8 cellular contexts compared by ENCODE assay signal in genomic region chr13:19818223-19818842, GRCh38. TPM values are rescaled to one million over a fixed set of nuclear protein-coding genes. Genes with fewer than 3 reads are reported as not detected.
A peak's percentile ranks its signal among the peaks of the same experiment; 100 is the strongest.
DNase-seq lines count a peak whose midpoint lies in the region; ATAC-seq and TF ChIP-seq lines count a peak whose summit lies in the region.

No MANE protein-coding gene starts in this region.

- intact Hi-C loops in colonic mucosa (cut with DNase I): no loop called here
- intact Hi-C loops in uterus (cut with DNase I; ENCODE audit: low total_unique reads): no loop called here

- peaks cover 39% of the 10 kb centered on the region for H3K36me3 ChIP-seq in WERI-Rb-1
- H3K36me3 ChIP-seq in colonic mucosa: no peaks in the 10 kb centered on the region
- no peaks in the 10 kb centered on the region for H3K36me3 ChIP-seq in uterus

- no peak for TF ChIP-seq POLR2A in uterus (IDR thresholded peaks at IDR 0.05)

- no peak for ATAC-seq in GM19328 (IDR thresholded peaks at IDR 0.05; ENCODE audit: unreplicated experiment)
- no peak for ATAC-seq in GM18858 (IDR thresholded peaks at IDR 0.05; ENCODE audit: unreplicated experiment)

- no peaks in the 10 kb centered on the region for H3K9me3 ChIP-seq in WERI-Rb-1 (ENCODE audit: severe bottlenecking)
- no peaks in the 10 kb centered on the region for H3K9me3 ChIP-seq in colonic mucosa
- no peaks in the 10 kb centered on the region for H3K9me3 ChIP-seq in uterus

- DNase-seq in GM12865 (ENCODE audit: low read depth) (peak; percentile 25), WERI-Rb-1 (peak; percentile 92), colonic mucosa (peak; percentile 42), mesenteric fat pad (ENCODE audit: low spot score) (peak; percentile 91), uterus (peak in 1 of 2 donors; percentile 14), NCI-H1092 treated with DMSO at 0.1 percent for 48 hours (lab: John Stamatoyannopoulos, UW) (no peak)

- H3K27ac ChIP-seq in WERI-Rb-1: no peak overlapping the region
- no peak overlapping the region for H3K27ac ChIP-seq in colonic mucosa
- no peak overlapping the region for H3K27ac ChIP-seq in uterus

- TF ChIP-seq CTCF in GM12865 (IDR thresholded peaks at IDR 0.05; ENCODE audit: insufficient read depth, low read depth, low read length, missing control alignments) (peak; percentile 41), WERI-Rb-1 (IDR thresholded peaks at IDR 0.05; ENCODE audit: low read depth, low read length) (peak; percentile 100), colonic mucosa (IDR thresholded peaks at IDR 0.05) (peak; percentile 21), uterus (IDR thresholded peaks at IDR 0.05) (peak in 3 of 4 experiments; percentile 5 to 10 (median 10))

- H3K4me3 ChIP-seq in GM12865 (ENCODE audit: low read depth, low read length) (no peak overlapping the region), WERI-Rb-1 (ENCODE audit: low read depth, low read length) (no peak overlapping the region), colonic mucosa (no peak overlapping the region), uterus (no peak overlapping the region)

- H3K9ac ChIP-seq in colonic mucosa (ENCODE audit: low read depth in 2 of 2, low read length in 2 of 2): no peak overlapping the region

- H3K4me1 ChIP-seq in colonic mucosa: no peaks in the 10 kb centered on the region
- H3K4me1 ChIP-seq in uterus: no peaks in the 10 kb centered on the region

- H3K27me3 ChIP-seq in WERI-Rb-1 (ENCODE audit: insufficient read depth, low read depth, severe bottlenecking) (no peaks in the 10 kb centered on the region), colonic mucosa (no peaks in the 10 kb centered on the region), uterus (no peaks in the 10 kb centered on the region)

RNA-seq across cellular contexts. Expression of gene PSPC1, which starts 35.6 kb away (rescaled TPM):
- 10 to 100 TPM; 36.5 to 46.3 TPM for total RNA-seq in colonic mucosa
- 40.3 TPM for total RNA-seq in mesenteric fat pad
- 100 to 1,000 TPM in 1 of 4 donors, 10 to 100 TPM in 3; 58.8 to 110 (median 75.5) TPM for total RNA-seq in uterus

RNA-seq across cellular contexts. Expression of gene ZMYM5, which starts 45.1 kb away (rescaled TPM):
- 10 to 100 TPM in 1 of 2 donors, 1 to 10 TPM in 1; 6.4 to 13.8 TPM for total RNA-seq in colonic mucosa
- total RNA-seq in mesenteric fat pad: 18.6 TPM
- 10 to 100 TPM in 3 of 4 donors, 1 to 10 TPM in 1; 6.7 to 39.5 (median 25.4) TPM for total RNA-seq in uterus

Comparison
In these comparisons a context has a peak if more than half of its experiments do, and no peak if none do; other contexts are left out.
1. CTCF ChIP-seq: peak in every context shown above with its lines; median percentile 100 in WERI-Rb-1; 41 in GM12865; 21 in colonic mucosa; 10 in uterus.